Comparison of ENCODE assay signal across 9 cellular contexts in genomic region chr6:147015674-147016073, GRCh38.
"Had no signal": no experiment of that assay in that cellular context is flagged by ENCODE, and none has a peak within 500 bp of the region (broad histone marks: within the 10 kb centered on the region; RNA-seq: fewer than 3 reads in every experiment).

No MANE protein-coding gene starts in this region.

- H3K9me3 ChIP-seq: HAP-1 had no signal

- H3K4me3 ChIP-seq: GM23248, HAP-1 had no signal

- H2AFZ ChIP-seq: GM23248 had no signal

- H3K36me3 ChIP-seq: HAP-1 had no signal

- H3K27ac ChIP-seq: GM23248, HL-60 had no signal

- H3K9ac ChIP-seq: GM23248 had no signal

- ATAC-seq: HCT116, HepG2 had no signal

- DNase-seq: GM23248, GOT3, H7, HFFc6, KG1 had no signal

- H3K4me1 ChIP-seq: HAP-1 had no signal
